Comparison of ENCODE assay signal across 8 cellular contexts in the genomic region with DNA sequence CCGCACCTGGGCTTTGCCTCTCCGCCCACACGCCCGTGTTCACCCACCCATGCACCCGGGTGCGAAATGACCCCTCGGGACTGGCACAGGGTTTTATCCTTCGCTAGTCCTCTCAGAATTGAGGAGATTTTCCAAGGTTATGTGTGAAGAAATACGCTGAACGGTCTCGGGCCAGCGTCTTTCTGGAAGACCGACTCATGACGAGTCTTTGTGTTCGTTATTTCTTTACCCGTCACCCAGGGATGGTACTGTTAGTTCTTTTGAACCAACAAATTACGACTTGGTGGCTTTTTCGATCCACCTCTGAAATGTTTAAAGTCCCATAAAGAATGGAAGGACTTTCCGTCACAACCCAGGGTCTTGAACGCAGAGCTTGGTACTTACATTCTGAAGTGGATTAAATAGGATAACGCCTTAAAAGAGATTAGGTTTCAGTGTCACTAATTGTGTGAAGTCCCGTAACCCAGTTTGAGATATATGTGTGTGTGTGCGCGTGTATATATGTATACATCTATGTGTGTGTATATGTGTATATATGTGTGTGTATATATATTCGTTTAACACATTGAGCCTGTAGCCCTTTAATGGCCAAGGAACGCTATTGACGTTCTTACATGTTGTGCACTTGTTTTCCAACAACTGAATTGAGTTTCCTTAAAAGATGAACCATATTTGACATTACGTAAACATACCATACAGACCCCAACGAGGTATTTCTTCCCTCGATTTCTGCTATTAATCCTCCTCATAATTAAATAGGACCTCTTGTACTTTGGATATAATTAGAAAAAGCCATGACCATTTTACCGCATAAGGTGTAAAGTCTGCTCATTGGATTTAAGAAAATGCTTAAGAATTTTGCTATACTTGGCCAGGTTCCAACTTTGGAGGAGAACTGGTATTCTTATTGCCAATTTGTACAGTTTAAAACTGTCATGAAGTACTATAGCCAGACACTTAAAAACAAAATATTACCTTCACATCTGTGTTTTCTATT. TPM values are rescaled to one million over a fixed set of nuclear protein-coding genes. Genes with fewer than 3 reads are reported as not detected.
A peak's percentile ranks its signal among the peaks of the same experiment; 100 is the strongest.
DNase-seq lines count a peak whose midpoint lies in the region; ATAC-seq and TF ChIP-seq lines count a peak whose summit lies in the region.

No MANE protein-coding gene starts in this region.

- no peak for TF ChIP-seq POLR2A in erythroblast (IDR thresholded peaks at IDR 0.05; ENCODE audit: low read length)

- H3K79me1 ChIP-seq in H9 (ENCODE audit: insufficient read depth, low read depth, low read length, poor library complexity, severe bottlenecking): no peaks in the 10 kb centered on the region

- H2AFZ ChIP-seq in H9 (ENCODE audit: low read length) (no peak overlapping the region), SK-N-SH (ENCODE audit: low read depth) (peak overlapping the region; percentile 53; the same call in 1 of the 2 replicates), neural progenitor cell (replicated peaks) (peak overlapping the region; percentile 78)

- H4K8ac ChIP-seq in H9 (replicated peaks; ENCODE audit: insufficient read length, low read depth, low read length): no peak overlapping the region

- no peaks in the 10 kb centered on the region for H3K9me2 ChIP-seq in SK-N-SH

- TF ChIP-seq CTCF in BE2C (IDR thresholded peaks at IDR 0.05; ENCODE audit: low read depth, low read length) (no peak), H9 (conservative IDR thresholded peaks at IDR 0.05) (no peak), SK-N-SH (IDR thresholded peaks at IDR 0.05) (no peak), neural progenitor cell (IDR thresholded peaks at IDR 0.05) (no peak)

- H3K27me3 Mint-ChIP-seq in H9 (ENCODE audit: low read depth): no peaks in the 10 kb centered on the region
- H3K27me3 Mint-ChIP-seq in neural progenitor cell (ENCODE audit: insufficient read depth, low read depth): peaks cover 6% of the 10 kb centered on the region

- no peak for ATAC-seq in HG03460 (IDR thresholded peaks at IDR 0.05; ENCODE audit: unreplicated experiment)

- H4K20me1 ChIP-seq in H9 (ENCODE audit: control insufficient read depth, insufficient read depth, insufficient read length): no peaks in the 10 kb centered on the region
- H4K20me1 ChIP-seq in SK-N-SH (ENCODE audit: insufficient read depth): peaks cover 50% of the 10 kb centered on the region
- H4K20me1 ChIP-seq in neural progenitor cell (ENCODE audit: low read depth): peaks cover 49% of the 10 kb centered on the region

- no peak for TF ChIP-seq RAD21 in SK-N-SH (IDR thresholded peaks at IDR 0.05; ENCODE audit: low read length)

- H3K79me2 ChIP-seq in H9 (ENCODE audit: insufficient read depth, low read length) (peaks cover 44% of the 10 kb centered on the region), SK-N-SH (ENCODE audit: insufficient read depth) (peaks cover 75% of the 10 kb centered on the region), neural progenitor cell (ENCODE audit: low read depth) (peaks cover 89% of the 10 kb centered on the region)

- H3K4me3 ChIP-seq in BE2C (ENCODE audit: low read depth, low read length) (peak overlapping the region; percentile 82), SK-N-SH (ENCODE audit: low read depth in 2 of 2, low read length in 1 of 2) (peak overlapping the region; percentile 94 to 99), neural progenitor cell (peak overlapping the region; percentile 85)

- H3K4me1 ChIP-seq in BE2C (no peaks in the 10 kb centered on the region), H9 (ENCODE audit: insufficient read depth, low read length) (peaks cover 8% of the 10 kb centered on the region; the same call in 1 of the 2 replicates), SK-N-SH (ENCODE audit: control insufficient read depth in 1 of 2, insufficient read depth in 2 of 2, low read depth in 1 of 2, low read length in 1 of 2) (peaks cover 9 to 10% of the 10 kb centered on the region in 2 experiments; a peak in 3 of 4 replicates), neural progenitor cell (peaks cover 50% of the 10 kb centered on the region)

- H3K23ac ChIP-seq in H9 (ENCODE audit: insufficient read length, low read depth, low read length): no peak overlapping the region

- peak overlapping the region; percentile 14 for H3K14ac ChIP-seq in H9 (ENCODE audit: insufficient read depth, low read length)

- H3K27ac Mint-ChIP-seq in H9 (peak overlapping the region; percentile 99 to 100 (median 99)), neural progenitor cell (peak overlapping the region; percentile 99)

- peak overlapping the region; percentile 37 for H3K18ac ChIP-seq in H9 (ENCODE audit: insufficient read length, low read depth, low read length)

- H3K9me3 ChIP-seq in BE2C (no peaks in the 10 kb centered on the region), H9 (ENCODE audit: control insufficient read depth, low read depth, low read length) (no peaks in the 10 kb centered on the region), SK-N-SH (no peaks in the 10 kb centered on the region), neural progenitor cell (ENCODE audit: low read depth) (no peaks in the 10 kb centered on the region)

- no peak overlapping the region for H2BK20ac ChIP-seq in H9 (ENCODE audit: low read depth, low read length, poor library complexity, severe bottlenecking)

- H3K36me3 ChIP-seq in BE2C (no peaks in the 10 kb centered on the region), SK-N-SH (replicated peaks in 1 of 2; ENCODE audit: control insufficient read depth in 1 of 2, insufficient read depth in 2 of 2, low read length in 1 of 2) (peaks cover 4 to 6% of the 10 kb centered on the region in 2 experiments), neural progenitor cell (no peaks in the 10 kb centered on the region)

- no peak overlapping the region for H3K56ac ChIP-seq in H9 (ENCODE audit: insufficient read length, low read depth, low read length)

- H3K4me1 Mint-ChIP-seq in H9: peaks cover 35 to 37% of the 10 kb centered on the region in 2 experiments
- H3K4me1 Mint-ChIP-seq in neural progenitor cell: peaks cover 29% of the 10 kb centered on the region

- no peaks in the 10 kb centered on the region; a peak in 1 of 5 replicates for H3K9me3 Mint-ChIP-seq in H9
- H3K9me3 Mint-ChIP-seq in neural progenitor cell: no peaks in the 10 kb centered on the region

- H3F3A ChIP-seq in SK-N-SH (replicated peaks; ENCODE audit: insufficient read depth): no peaks in the 10 kb centered on the region
- H3F3A ChIP-seq in neural progenitor cell (ENCODE audit: low read depth): peaks cover 31% of the 10 kb centered on the region

- no peak overlapping the region for H4K5ac ChIP-seq in H9 (ENCODE audit: insufficient read length, low read depth, low read length)

- POLR2A ChIA-PET in SK-N-SH (lab: Yijun Ruan, JAX): interaction anchor here (1.0 to 1.5 kb wide), 4 partner anchors 18 to 426 kb away, joined by 3 to 5 read pairs (median 4); no protein-coding TSS in a partner anchor

- H3K4me3 Mint-ChIP-seq in H9: peak overlapping the region; percentile 99
- peak overlapping the region; percentile 99 for H3K4me3 Mint-ChIP-seq in neural progenitor cell

- H3K4ac ChIP-seq in H9 (ENCODE audit: low read depth, low read length): no peak overlapping the region

- H3K36me3 Mint-ChIP-seq in H9 (ENCODE audit: insufficient read depth in 1 of 3, low read depth in 3 of 3) (no peaks in the 10 kb centered on the region), neural progenitor cell (peaks cover 1% of the 10 kb centered on the region)

- no CpG with 5 or more reads among the region's 31 CpGs for WGBS in H9 (ENCODE audit: extremely low coverage, insufficient read length, low lambda C conversion rate)
- WGBS in SK-N-SH (ENCODE audit: low lambda C conversion rate): 2% methylated on average over 31 of the region's 31 CpGs

- H3K27ac ChIP-seq in H9 (ENCODE audit: insufficient read length, low read depth, low read length) (peak overlapping the region; percentile 12), SK-N-SH (ENCODE audit: low read depth in 2 of 2, low read length in 1 of 2) (peak overlapping the region; percentile 92 to 94), neural progenitor cell (peak overlapping the region; percentile 95)

- TF ChIP-seq EP300 in SK-N-SH (IDR thresholded peaks at IDR 0.05; ENCODE audit: borderline replicate concordance in 1 of 2, low read depth in 1 of 2, low read length in 1 of 2): no peak

- H3K27me3 ChIP-seq in BE2C (no peaks in the 10 kb centered on the region), H9 (ENCODE audit: insufficient read depth, low read length) (no peaks in the 10 kb centered on the region), SK-N-SH (ENCODE audit: insufficient read depth) (no peaks in the 10 kb centered on the region), neural progenitor cell (no peaks in the 10 kb centered on the region)

- H2BK12ac ChIP-seq in H9 (ENCODE audit: insufficient read length, low read depth, low read length): no peak overlapping the region

- H3T11ph ChIP-seq in H9 (ENCODE audit: low read length): no peak overlapping the region

- H3K23me2 ChIP-seq in H9 (ENCODE audit: insufficient read length, low read depth, low read length, poor library complexity, severe bottlenecking): no peaks in the 10 kb centered on the region

- no peak overlapping the region for H2BK120ac ChIP-seq in H9 (ENCODE audit: low read depth, low read length, poor library complexity, severe bottlenecking)

- H2BK15ac ChIP-seq in H9 (ENCODE audit: low read depth, low read length): no peak overlapping the region

- H3K9ac ChIP-seq in H9 (ENCODE audit: extremely low read depth, insufficient read length, low read length): peak overlapping the region; percentile 78
- H3K9ac ChIP-seq in SK-N-SH: peak overlapping the region; percentile 86
- peak overlapping the region; percentile 55 for H3K9ac ChIP-seq in neural progenitor cell

- no peak overlapping the region for H4K91ac ChIP-seq in H9 (ENCODE audit: insufficient read length, low read depth, low read length)

- no peak for DNase-seq in BE2C
- no peak for DNase-seq in H9
- no peak for DNase-seq in SK-N-SH
- DNase-seq in erythroblast (lab: John Stamatoyannopoulos, UW): peak; percentile 76 to 83
- peak; percentile 36 for DNase-seq in neural progenitor cell (ENCODE audit: low spot score)
- no peak for DNase-seq in NCI-H526 treated with DMSO at 0.1 percent for 48 hours (lab: John Stamatoyannopoulos, UW)
- no peak for DNase-seq in epidermal melanocyte (ENCODE audit: insufficient read length, low spot score)

- H2BK5ac ChIP-seq in H9 (ENCODE audit: insufficient read length, low read length): no peak overlapping the region

- peak overlapping the region; percentile 65 for H3K4me2 ChIP-seq in H9 (ENCODE audit: insufficient read depth, insufficient read length, low read length)
- peak overlapping the region; percentile 76 for H3K4me2 ChIP-seq in SK-N-SH
- H3K4me2 ChIP-seq in neural progenitor cell: peak overlapping the region; percentile 92

- CTCF ChIA-PET in SK-N-SH (lab: Yijun Ruan, JAX): interaction anchor here (1.3 to 1.4 kb wide), 2 partner anchors 17 to 155 kb away, joined by 4 to 5 read pairs; no protein-coding TSS in a partner anchor

- H2AK5ac ChIP-seq in H9 (ENCODE audit: insufficient read length, low read length): no peak overlapping the region

RNA-seq across cellular contexts. Expression of gene ZC3H15, which starts 0.9 kb away (rescaled TPM):
- 52.2 TPM for polyA plus RNA-seq in BE2C (2012; ENCODE audit: insufficient read depth, insufficient read length, low read depth)
- total RNA-seq in H9 (2021) (70.3 and 71.3 TPM in 2 replicates), neural progenitor cell (ENCODE audit: low replicate concordance) (61.5 and 88.6 TPM in 2 replicates)
- 26.5 and 27.7 TPM in 2 replicates for polyA plus RNA-seq in SK-N-SH (2012; rRNA removed)
- polyA plus RNA-seq in SK-N-SH (2012; cell fraction: cytosol; rRNA removed): 33.9 and 52.2 TPM in 2 replicates
- 17.5 and 44.8 TPM in 2 replicates for polyA plus RNA-seq in SK-N-SH (2012; cell fraction: nucleus; rRNA removed)

Comparison
In these comparisons a context has a peak if more than half of its experiments do, and no peak if none do; other contexts are left out.
1. DNase-seq: peak in erythroblast (2 of 2) and neural progenitor cell (single experiment); none in BE2C (single experiment), H9 (single experiment), SK-N-SH (single experiment), NCI-H526 treated with DMSO at 0.1 percent for 48 hours (single experiment) and epidermal melanocyte (single experiment).
2. H3K27ac ChIP-seq: peak in every context shown above with its lines; median percentile 95 in neural progenitor cell; 93 in SK-N-SH; 12 in H9.
3. Peak in every context shown above with its lines, with median percentiles within 50 percentile points of each other: H3K4me3 ChIP-seq, H3K4me2 ChIP-seq and H3K9ac ChIP-seq.